Comparison of ENCODE assay signal across 11 cellular contexts in genomic region chr12:95201056-95201670, GRCh38. TPM values are rescaled to one million over a fixed set of nuclear protein-coding genes. Genes with fewer than 3 reads are reported as not detected.
DNase-seq lines count a peak whose midpoint lies in the region; ATAC-seq and TF ChIP-seq lines count a peak whose summit lies in the region.
"Had no signal": no experiment of that assay in that cellular context is flagged by ENCODE, and none has a peak within 500 bp of the region (broad histone marks: within the 10 kb centered on the region; RNA-seq: fewer than 3 reads in every experiment).

No MANE protein-coding gene starts in this region.

- H3K4me2 ChIP-seq in Karpas-422 (ENCODE audit: low read depth, low read length, poor library complexity, severe bottlenecking) (peak overlapping the region; percentile 37), osteoblast (ENCODE audit: insufficient read depth, low read length) (peak overlapping the region; percentile 70)

- peak overlapping the region; percentile 10; the same call in 1 of the 2 replicates for H3K9ac ChIP-seq in Karpas-422 (ENCODE audit: low read length)

- no peak for ATAC-seq in HG02938 (IDR thresholded peaks at IDR 0.05; ENCODE audit: unreplicated experiment)
- no peak for ATAC-seq in HG02884 (IDR thresholded peaks at IDR 0.05; ENCODE audit: unreplicated experiment)
- ATAC-seq in GM21515 (IDR thresholded peaks at IDR 0.05; ENCODE audit: unreplicated experiment) = no peak

- H2AFZ ChIP-seq in Karpas-422 (ENCODE audit: low read length) (no peak overlapping the region), osteoblast (ENCODE audit: low read length) (peak overlapping the region; percentile 26)

- H3K27me3 ChIP-seq in Karpas-422 (ENCODE audit: low read length) (no peaks in the 10 kb centered on the region), dorsolateral prefrontal cortex (no peaks in the 10 kb centered on the region), osteoblast (ENCODE audit: insufficient read depth, low read length) (no peaks in the 10 kb centered on the region)

- TF ChIP-seq CTCF in dorsolateral prefrontal cortex (IDR thresholded peaks at IDR 0.05 in 54 of 56, conservative IDR thresholded peaks at IDR 0.05 in 2 of 56; ENCODE audit: low read depth in 1 of 56, partially characterized antibody in 56 of 56) = no peak
- no peak for TF ChIP-seq CTCF in osteoblast (IDR thresholded peaks at IDR 0.05; ENCODE audit: extremely low read depth, low read depth, low read length)

- H3K9me2 ChIP-seq in Karpas-422 (replicated peaks; ENCODE audit: insufficient read depth, low read length) = no peaks in the 10 kb centered on the region

- H3K4me1 ChIP-seq in Karpas-422 (ENCODE audit: low read length) (peaks cover 93% of the 10 kb centered on the region), osteoblast (ENCODE audit: insufficient read depth, low read length) (peaks cover 58% of the 10 kb centered on the region)

- no peaks in the 10 kb centered on the region for H3K9me3 ChIP-seq in Karpas-422 (ENCODE audit: low read length)
- no peaks in the 10 kb centered on the region for H3K9me3 ChIP-seq in osteoblast (ENCODE audit: low read depth, low read length)

- peaks cover 35% of the 10 kb centered on the region for H3K36me3 ChIP-seq in Karpas-422 (ENCODE audit: insufficient read depth, low read length)
- no peaks in the 10 kb centered on the region for H3K36me3 ChIP-seq in osteoblast (ENCODE audit: insufficient read depth, low read length)

- peak; percentile 14 for DNase-seq in AG20443 (ENCODE audit: low spot score)
- no peak for DNase-seq in Karpas-422
- DNase-seq in dorsolateral prefrontal cortex = no peak
- no peak for DNase-seq in osteoblast (ENCODE audit: insufficient read length, low spot score, missing footprints)
- no peak for DNase-seq in activated gamma-delta T cell (lab: John Stamatoyannopoulos, UW)
- DNase-seq: activated CD4-positive, alpha-beta T cell treated with anti-CD3 and anti-CD28 coated beads for 4 hours; AML-193; SHP77 had no signal

- peak overlapping the region; percentile 77 for H3K27ac ChIP-seq in Karpas-422 (ENCODE audit: low read length)
- peak overlapping the region in 39 of 59 donors; percentile 0 to 76 (median 41) for H3K27ac ChIP-seq in dorsolateral prefrontal cortex
- H3K27ac ChIP-seq in osteoblast (ENCODE audit: low read depth, low read length) = peak overlapping the region; percentile 76

- H3K79me2 ChIP-seq in Karpas-422 (ENCODE audit: low read length) (peaks cover 98% of the 10 kb centered on the region), osteoblast (ENCODE audit: insufficient read depth, low read length) (peaks cover 45% of the 10 kb centered on the region)

- no peaks in the 10 kb centered on the region for H4K20me1 ChIP-seq in Karpas-422 (ENCODE audit: insufficient read depth, low read depth, low read length)
- no peaks in the 10 kb centered on the region for H4K20me1 ChIP-seq in osteoblast (ENCODE audit: insufficient read depth, low read length)

- H3K4me3 ChIP-seq in Karpas-422 (ENCODE audit: low read length) = no peak overlapping the region
- peak overlapping the region in 4 of 59 donors; percentile 4 to 21 (median 6) for H3K4me3 ChIP-seq in dorsolateral prefrontal cortex
- H3K4me3 ChIP-seq in osteoblast (ENCODE audit: insufficient read depth, low read length) = peak overlapping the region; percentile 31

- intact Hi-C loops in dorsolateral prefrontal cortex (cut with DNase I) = no loop called here

RNA-seq across cellular contexts. Expression of gene FGD6, which starts 16.1 kb away (rescaled TPM):
- total RNA-seq in Karpas-422 (2014; rRNA removed; shearing (Covaris generic); ENCODE audit: low replicate concordance) = 42.2 and 42.5 TPM in 2 replicates
- 10 to 100 TPM; 10.5 to 41.6 (median 21.8) TPM for total RNA-seq in dorsolateral prefrontal cortex
- 11.9 and 14.4 TPM in 2 replicates for total RNA-seq in osteoblast

RNA-seq across cellular contexts. Expression of gene VEZT, which starts 16.4 kb away (rescaled TPM):
- total RNA-seq in Karpas-422 (2014; rRNA removed; shearing (Covaris generic); ENCODE audit: low replicate concordance) = 85.9 and 169 TPM in 2 replicates
- total RNA-seq in dorsolateral prefrontal cortex (100 to 1,000 TPM in 96 of 120 experiments, 10 to 100 TPM in 24; 79.5 to 165 (median 110) TPM), osteoblast (77.1 and 86.3 TPM in 2 replicates)
